12 cellular contexts compared by ENCODE assay signal in the genomic region with DNA sequence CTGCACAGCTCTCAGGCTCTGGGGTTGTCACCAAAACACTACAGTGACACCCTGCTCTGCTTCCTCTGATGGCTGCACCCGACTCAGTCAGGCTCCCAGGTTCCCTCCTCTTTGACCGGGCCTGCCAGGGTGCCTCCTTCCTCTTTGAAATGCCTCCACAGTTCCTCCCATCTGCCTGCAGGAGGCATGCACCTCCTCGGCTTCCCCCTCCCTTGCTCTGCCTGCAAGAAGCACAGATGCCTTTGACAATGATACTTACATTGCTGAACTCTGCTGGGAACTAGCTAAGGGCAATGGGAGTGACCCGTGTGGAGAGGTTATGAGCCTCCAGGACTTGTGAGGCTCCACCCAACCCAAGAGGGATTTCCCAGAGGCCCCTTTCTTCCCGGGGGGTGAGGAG.
DNase-seq lines count a peak whose midpoint lies in the region; ATAC-seq and TF ChIP-seq lines count a peak whose summit lies in the region.
"Had no signal": no experiment of that assay in that cellular context is flagged by ENCODE, and none has a peak within 500 bp of the region (broad histone marks: within the 10 kb centered on the region; RNA-seq: fewer than 3 reads in every experiment).

No MANE protein-coding gene starts in this region.

- H3K18ac ChIP-seq in H9 (ENCODE audit: insufficient read length, low read depth, low read length): no peak overlapping the region

- CTCF ChIA-PET in AG04450 (lab: Charles Lee): interaction anchor here (1.2 to 4.6 kb wide), 4 partner anchors 13 to 206 kb away, joined by 3 to 26 read pairs (median 4); no protein-coding TSS in a partner anchor
- CTCF ChIA-PET in WTC11 (lab: Charles Lee): interaction anchor here (0.6 to 1.9 kb wide), 3 partner anchors 38 to 970 kb away, joined by 3 to 10 read pairs (median 5); no protein-coding TSS in a partner anchor

- H3K27me3 Mint-ChIP-seq in H9 (ENCODE audit: low read depth) (peaks cover 1% of the 10 kb centered on the region; the same call in 1 of the 2 replicates), WTC11 (ENCODE audit: low read depth) (no peaks in the 10 kb centered on the region; the same call in 1 of the 2 replicates)

- H3K27ac Mint-ChIP-seq in H9 (no peak overlapping the region), WTC11 (no peak overlapping the region)

- no peak overlapping the region for H2BK20ac ChIP-seq in H9 (ENCODE audit: low read depth, low read length, poor library complexity, severe bottlenecking)

- H4K5ac ChIP-seq in H9 (ENCODE audit: insufficient read length, low read depth, low read length): no peak overlapping the region

- no peak overlapping the region for H3K23ac ChIP-seq in H9 (ENCODE audit: insufficient read length, low read depth, low read length)

- H3K36me3 Mint-ChIP-seq in H9 (ENCODE audit: insufficient read depth in 1 of 3, low read depth in 3 of 3) (peaks cover 5 to 24% (median 9%) of the 10 kb centered on the region in 3 experiments), WTC11 (peaks cover 26% of the 10 kb centered on the region)
- H3K36me3 Mint-ChIP-seq: CD14-positive monocyte had no signal

- H3K4me3 ChIP-seq in AG04450 (ENCODE audit: low read depth, low read length) (no peak overlapping the region), iPS DF 6.9 (ENCODE audit: low read length) (no peak overlapping the region)
- H3K4me3 ChIP-seq: SK-N-MC had no signal

- H3K4me1 Mint-ChIP-seq in H9 (peaks cover 24 to 27% of the 10 kb centered on the region in 2 experiments), WTC11 (peaks cover 34% of the 10 kb centered on the region)
- H3K4me1 Mint-ChIP-seq: CD14-positive monocyte had no signal

- H4K91ac ChIP-seq in H9 (ENCODE audit: insufficient read length, low read depth, low read length): no peak overlapping the region

- no peaks in the 10 kb centered on the region for H3K23me2 ChIP-seq in H9 (ENCODE audit: insufficient read length, low read depth, low read length, poor library complexity, severe bottlenecking)

- H3K9me3 ChIP-seq in AG04450 (ENCODE audit: control insufficient read depth, insufficient read depth, low read length) (peaks cover 3% of the 10 kb centered on the region; the same call in 1 of the 2 replicates), H9 (ENCODE audit: control insufficient read depth, low read depth, low read length) (no peaks in the 10 kb centered on the region), iPS DF 6.9 (ENCODE audit: control insufficient read depth, insufficient read depth, low read length) (no peaks in the 10 kb centered on the region; the same call in 1 of the 2 replicates)

- H2AFZ ChIP-seq in H9 (ENCODE audit: low read length): no peak overlapping the region

- no peak overlapping the region for H2BK12ac ChIP-seq in H9 (ENCODE audit: insufficient read length, low read depth, low read length)

- H3K4me3 Mint-ChIP-seq in H9: no peak overlapping the region
- H3K4me3 Mint-ChIP-seq in WTC11: no peak overlapping the region
- H3K4me3 Mint-ChIP-seq: CD14-positive monocyte had no signal

- DNase-seq in AG04450 (ENCODE audit: low read depth, low spot score) (peak; percentile 39), H9 (peak; percentile 85), WTC11 (ENCODE audit: low spot score) (peak; percentile 62), iPS DF 6.9 (ENCODE audit: low read depth, low spot score) (peak; percentile 39), midbrain (lab: John Stamatoyannopoulos, UW) (no peak)
- DNase-seq: HCEC 1CT, NCI-H2081 had no signal

- peak; percentile 67 for TF ChIP-seq CTCF in AG04450 (IDR thresholded peaks at IDR 0.05; ENCODE audit: low read depth, low read length)
- peak; percentile 63 for TF ChIP-seq CTCF in H9 (conservative IDR thresholded peaks at IDR 0.05)
- TF ChIP-seq CTCF in WTC11 (IDR thresholded peaks at IDR 0.05): no peak

- H3K79me1 ChIP-seq in H9 (ENCODE audit: insufficient read depth, low read depth, low read length, poor library complexity, severe bottlenecking): no peaks in the 10 kb centered on the region

- no peak overlapping the region for H3K4ac ChIP-seq in H9 (ENCODE audit: low read depth, low read length)

- WGBS in H9 (ENCODE audit: extremely low coverage, insufficient read length, low lambda C conversion rate): no CpG with 5 or more reads among the region's 5 CpGs
- WGBS in iPS DF 6.9 (ENCODE audit: insufficient coverage, insufficient read length): no CpG with 5 or more reads among the region's 5 CpGs

- H2BK15ac ChIP-seq in H9 (ENCODE audit: low read depth, low read length): no peak overlapping the region

- H3K4me1 ChIP-seq in H9 (ENCODE audit: insufficient read depth, low read length) (no peaks in the 10 kb centered on the region; the same call in 1 of the 2 replicates), iPS DF 6.9 (ENCODE audit: control insufficient read depth, insufficient read depth, low read length) (0 out of 2 replicates have a peak, but pooled peaks cover 2% of the 10 kb centered on the region)

- H2AK5ac ChIP-seq in H9 (ENCODE audit: insufficient read length, low read length): no peak overlapping the region

- no peak overlapping the region for H2BK5ac ChIP-seq in H9 (ENCODE audit: insufficient read length, low read length)

- H3K79me2 ChIP-seq in H9 (ENCODE audit: insufficient read depth, low read length): no peaks in the 10 kb centered on the region

- H3K27ac ChIP-seq in AG04450 (ENCODE audit: low read depth, low read length) (no peak overlapping the region), H9 (ENCODE audit: insufficient read length, low read depth, low read length) (no peak overlapping the region), iPS DF 6.9 (ENCODE audit: low read length) (no peak overlapping the region)
- H3K27ac ChIP-seq: SK-N-MC had no signal

- no peak overlapping the region for H3K14ac ChIP-seq in H9 (ENCODE audit: insufficient read depth, low read length)

- H3K4me2 ChIP-seq in H9 (ENCODE audit: insufficient read depth, insufficient read length, low read length): no peak overlapping the region

- POLR2A ChIA-PET in AG04450 (lab: Yijun Ruan, JAX) (interaction anchor here (0.6 kb wide), 1 partner anchor 83 kb away, joined by 4 read pairs; no protein-coding TSS in a partner anchor), WTC11 (lab: Charles Lee) (no interaction called here)

- no peak overlapping the region for H4K8ac ChIP-seq in H9 (replicated peaks; ENCODE audit: insufficient read length, low read depth, low read length)

- H3K9me3 Mint-ChIP-seq in H9 (peaks cover 11 to 15% of the 10 kb centered on the region in 2 experiments; a peak in 4 of 5 replicates), WTC11 (peaks cover 26% of the 10 kb centered on the region)

- peak; percentile 98 for ATAC-seq in WTC11
- no peak for ATAC-seq in GM21717 (IDR thresholded peaks at IDR 0.05; ENCODE audit: unreplicated experiment)
- no peak for ATAC-seq in HG02981 (IDR thresholded peaks at IDR 0.05; ENCODE audit: unreplicated experiment)
- ATAC-seq in HG02588 (IDR thresholded peaks at IDR 0.05; ENCODE audit: unreplicated experiment): no peak

- H3K9ac ChIP-seq in H9 (ENCODE audit: extremely low read depth, insufficient read length, low read length): no peak overlapping the region

- no peak overlapping the region for H3T11ph ChIP-seq in H9 (ENCODE audit: low read length)

- H3K36me3 ChIP-seq in iPS DF 6.9 (ENCODE audit: control insufficient read depth, insufficient read depth, low read length): no peaks in the 10 kb centered on the region

- no peak overlapping the region for H2BK120ac ChIP-seq in H9 (ENCODE audit: low read depth, low read length, poor library complexity, severe bottlenecking)

- no peak overlapping the region for H3K56ac ChIP-seq in H9 (ENCODE audit: insufficient read length, low read depth, low read length)

- H4K20me1 ChIP-seq in H9 (ENCODE audit: control insufficient read depth, insufficient read depth, insufficient read length): no peaks in the 10 kb centered on the region

- no peaks in the 10 kb centered on the region for H3K27me3 ChIP-seq in AG04450 (ENCODE audit: control insufficient read depth, insufficient read depth, low read length)
- no peaks in the 10 kb centered on the region for H3K27me3 ChIP-seq in H9 (ENCODE audit: insufficient read depth, low read length)
- no peaks in the 10 kb centered on the region for H3K27me3 ChIP-seq in iPS DF 6.9 (ENCODE audit: control insufficient read depth, insufficient read depth, low read length)

TF ChIP-seq in WTC11, 78 proteins besides CTCF, POLR2A, EP300 and RAD21:
- TF ChIP-seq ETV6 (CRISPR knock-in tag; IDR thresholded peaks at IDR 0.05) (0 out of 2 replicates have a peak, but pooled peaks have one; percentile 16), NR2C2 (CRISPR knock-in tag; IDR thresholded peaks at IDR 0.05) (no peak), ZNF423 (CRISPR knock-in tag; IDR thresholded peaks at IDR 0.05) (peak; percentile 67)
TF ChIP-seq in WTC11: peak in this region for 2.
